ENCODE assay signal across 1 cellular context in the genomic region with DNA sequence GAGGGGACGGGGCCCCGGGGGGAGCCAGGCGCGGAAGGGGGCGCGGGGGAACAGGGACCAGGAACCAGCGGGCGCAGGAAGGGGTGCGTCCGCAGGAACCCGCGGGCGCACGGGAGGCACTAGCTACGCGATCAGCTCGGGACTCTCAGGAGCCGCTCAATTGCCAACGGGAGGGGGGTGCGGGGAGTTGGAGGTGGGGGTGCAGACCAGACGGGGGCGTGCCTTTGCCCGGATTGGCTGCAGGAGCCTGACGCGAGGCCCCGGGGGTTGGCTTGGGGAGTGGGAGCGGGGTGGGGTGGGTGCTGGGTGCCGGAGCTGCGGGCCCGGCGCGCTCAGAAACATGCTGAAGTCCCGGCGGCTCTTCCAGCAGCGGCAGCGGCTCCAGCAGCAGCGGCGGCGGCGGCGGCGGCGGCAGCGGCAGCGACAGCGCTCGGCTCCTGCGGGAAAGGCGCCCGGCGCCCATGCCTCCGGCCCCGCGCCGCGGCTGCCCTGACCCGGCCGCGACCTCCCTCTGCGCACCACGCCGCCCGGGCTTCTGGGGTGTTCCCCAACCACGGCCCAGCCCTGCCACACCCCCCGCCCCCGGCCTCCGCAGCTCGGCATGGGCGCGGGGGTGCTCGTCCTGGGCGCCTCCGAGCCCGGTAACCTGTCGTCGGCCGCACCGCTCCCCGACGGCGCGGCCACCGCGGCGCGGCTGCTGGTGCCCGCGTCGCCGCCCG.
TF ChIP-seq lines count a peak whose summit lies in the region.

ADRB1 (plus strand) TSS at position 335 of the 719 bp plus-strand sequence; CDS start at position 602, 267 bp downstream.

TF ChIP-seq in HCT116, 20 proteins besides CTCF, POLR2A, EP300 and RAD21 (continued from another document):
- no peak for TF ChIP-seq ZNF274 (IDR thresholded peaks at IDR 0.05; ENCODE audit: low read depth, low read length)
